Comparison of ENCODE assay signal across 25 cellular contexts in genomic region chr15:79373068-79373467, GRCh38.
"Had no signal": no experiment of that assay in that cellular context is flagged by ENCODE, and none has a peak within 500 bp of the region (broad histone marks: within the 10 kb centered on the region; RNA-seq: fewer than 3 reads in every experiment).

No MANE protein-coding gene starts in this region.

- ATAC-seq: activated CD4-positive, alpha-beta T cell treated with anti-CD3 and anti-CD28 coated beads for 36 hours; body of pancreas; left ventricle myocardium superior; right cardiac atrium; stimulated activated naive CD8-positive, alpha-beta T cell treated with anti-CD3 and anti-CD28 coated beads, Interleukin-15, amount 100 ng/mL, for 72 hours had no signal

- H3K27ac Mint-ChIP-seq: activated CD4-positive, alpha-beta T cell treated with anti-CD3 and anti-CD28 coated beads for 36 hours; activated naive CD8-positive, alpha-beta T cell; activated T-cell treated with anti-CD3 and anti-CD28 coated beads, Interleukin-2, amount 50 U/mL, for 24 hours; activated T-helper 2 cell treated with anti-CD3 and anti-CD28 coated beads, Interferon-gamma antibody, Interleukin-2, Interleukin-4, amounts not matched to agents 10 μg/mL and 5 μg/mL and 100 μg/mL, durations not matched to agents 14 hours and 24 hours and 36 hours; immature natural killer cell; nephron progenitor cell; stimulated activated naive CD8-positive, alpha-beta T cell treated with anti-CD3 and anti-CD28 coated beads, Interleukin-15, amount 100 ng/mL, for 72 hours had no signal

- H3K4me3 Mint-ChIP-seq: activated CD4-positive, alpha-beta T cell treated with anti-CD3 and anti-CD28 coated beads for 36 hours; activated naive CD8-positive, alpha-beta T cell; activated T-cell treated with anti-CD3 and anti-CD28 coated beads, Interleukin-2, amount 50 U/mL, for 24 hours; immature natural killer cell; nephron progenitor cell; stimulated activated naive CD8-positive, alpha-beta T cell treated with anti-CD3 and anti-CD28 coated beads, Interleukin-15, amount 100 ng/mL, for 72 hours; WTC11 had no signal

- H3K4me3 ChIP-seq: adrenal gland, body of pancreas, cardiac muscle cell, hepatocyte, suprapubic skin, tibial nerve had no signal

- H3K27me3 Mint-ChIP-seq: activated CD4-positive, alpha-beta T cell treated with anti-CD3 and anti-CD28 coated beads for 36 hours; activated naive CD8-positive, alpha-beta T cell; activated T-cell treated with anti-CD3 and anti-CD28 coated beads, Interleukin-2, amount 50 U/mL, for 24 hours; stimulated activated naive CD8-positive, alpha-beta T cell treated with anti-CD3 and anti-CD28 coated beads, Interleukin-15, amount 100 ng/mL, for 72 hours had no signal

- H3K9me3 Mint-ChIP-seq: activated T-cell treated with anti-CD3 and anti-CD28 coated beads, Interleukin-2, amount 50 U/mL, for 24 hours; activated T-helper 2 cell treated with anti-CD3 and anti-CD28 coated beads, Interferon-gamma antibody, Interleukin-2, Interleukin-4, amounts not matched to agents 10 μg/mL and 5 μg/mL and 100 μg/mL, durations not matched to agents 14 hours and 24 hours and 36 hours; immature natural killer cell; stimulated activated naive CD8-positive, alpha-beta T cell treated with anti-CD3 and anti-CD28 coated beads, Interleukin-15, amount 100 ng/mL, for 72 hours had no signal

- H3K4me1 Mint-ChIP-seq: activated CD4-positive, alpha-beta T cell treated with anti-CD3 and anti-CD28 coated beads for 36 hours; immature natural killer cell; stimulated activated naive CD8-positive, alpha-beta T cell treated with anti-CD3 and anti-CD28 coated beads, Interleukin-15, amount 100 ng/mL, for 72 hours had no signal

- DNase-seq: activated CD4-positive, alpha-beta T cell treated with anti-CD3 and anti-CD28 coated beads for 36 hours; activated CD4-positive, alpha-beta T cell treated with anti-CD3 and anti-CD28 coated beads, Interleukin-2, amount 50 U/mL, for 4 hours; activated CD8-positive, alpha-beta memory T cell treated with anti-CD3 and anti-CD28 coated beads for 24 hours; activated CD8-positive, alpha-beta memory T cell treated with anti-CD3 and anti-CD28 coated beads, Interleukin-2, amount 50 U/mL, for 4 hours; activated naive CD4-positive, alpha-beta T cell; activated T-cell treated with anti-CD3 and anti-CD28 coated beads, Interleukin-2, amount 50 U/mL, for 24 hours; adrenal gland; body of pancreas; glutamatergic neuron; immature natural killer cell; left ventricle myocardium superior; mammary epithelial cell; nephron progenitor cell; right cardiac atrium; stimulated activated CD4-positive, alpha-beta T cell treated with anti-CD3 and anti-CD28 coated beads, Interleukin-12 subunit alpha, Interleukin-12 subunit beta, amount 100 ng/mL, for 4 hours; stimulated activated CD4-positive, alpha-beta T cell treated with anti-CD3 and anti-CD28 coated beads, Interleukin-1b, Interleukin-23, amount 100 ng/mL, for 48 hours; stimulated activated naive CD8-positive, alpha-beta T cell treated with anti-CD3 and anti-CD28 coated beads, Interleukin-15, amount 100 ng/mL, for 72 hours; T-helper 1 cell had no signal
